In genomic region chr16:50879873-50880695, GRCh38 we compare ENCODE assay signal across 12 cellular contexts.
DNase-seq lines count a peak whose midpoint lies in the region; ATAC-seq and TF ChIP-seq lines count a peak whose summit lies in the region.
"Had no signal": no experiment of that assay in that cellular context is flagged by ENCODE, and none has a peak within 500 bp of the region (broad histone marks: within the 10 kb centered on the region; RNA-seq: fewer than 3 reads in every experiment).

No MANE protein-coding gene starts in this region.

- H3K27ac ChIP-seq in GM23248 (no peak overlapping the region), ectodermal cell (ENCODE audit: insufficient read depth, low read depth, low read length, poor library complexity, severe bottlenecking) (no peak overlapping the region)
- H3K27ac ChIP-seq: esophagus squamous epithelium had no signal

- no peaks in the 10 kb centered on the region for H3K36me3 ChIP-seq in GM23248 (ENCODE audit: low read depth)
- no peaks in the 10 kb centered on the region for H3K36me3 ChIP-seq in ectodermal cell (ENCODE audit: control insufficient read depth, insufficient read depth, low read length)
- H3K36me3 ChIP-seq: esophagus squamous epithelium had no signal

- no peaks in the 10 kb centered on the region for H3K79me2 ChIP-seq in GM23248 (ENCODE audit: insufficient read depth)

- H3K4me3 Mint-ChIP-seq in nephron progenitor cell: peak overlapping the region; percentile 61
- H3K4me3 Mint-ChIP-seq: T-cell had no signal

- DNase-seq in GM23248: peak; percentile 2
- peak; percentile 46 for DNase-seq in NCI-H2107 treated with DMSO at 0.1 percent for 48 hours (lab: John Stamatoyannopoulos, UW; ENCODE audit: unreplicated experiment)
- peak; percentile 58 for DNase-seq in nephron progenitor cell
- DNase-seq in amniotic stem cell (lab: John Stamatoyannopoulos, UW): no peak
- DNase-seq in GM19238 (ENCODE audit: insufficient read length, low spot score): no peak
- no peak for DNase-seq in T1000 (lab: John Stamatoyannopoulos, UW)
- DNase-seq: esophagus squamous epithelium, NCI-H1105, small intestine, T-cell had no signal

- 0 out of 2 replicates have a peak, but pooled peaks cover 2% of the 10 kb centered on the region for H3K27me3 ChIP-seq in GM23248 (replicated peaks; ENCODE audit: insufficient read depth)
- H3K27me3 ChIP-seq in ectodermal cell (ENCODE audit: control insufficient read depth, insufficient read depth, low read length, poor library complexity, severe bottlenecking): peaks cover 11% of the 10 kb centered on the region

- H3K9me3 ChIP-seq in GM23248 (ENCODE audit: low read depth) (no peaks in the 10 kb centered on the region), ectodermal cell (ENCODE audit: control insufficient read depth, low read length) (no peaks in the 10 kb centered on the region)

- H3K9me2 ChIP-seq in GM23248 (ENCODE audit: insufficient read depth): no peaks in the 10 kb centered on the region

- no peak overlapping the region for H3K27ac Mint-ChIP-seq in nephron progenitor cell

- H3K4me1 Mint-ChIP-seq in nephron progenitor cell: peaks cover 25% of the 10 kb centered on the region
- H3K4me1 Mint-ChIP-seq: T-cell had no signal

- 13 to 17% methylated on average over 22 to 24 of the region's 24 CpGs for WGBS in GM23248 (ENCODE audit: low coverage in 1 of 2, low lambda C conversion rate in 2 of 2, missing lambda C conversion rate in 2 of 2), 2 experiments
- WGBS in ectodermal cell, 2 experiments: 10 to 11% methylated on average over 24 of the region's 24 CpGs

- H3K4me3 ChIP-seq in GM23248 (no peak overlapping the region), ectodermal cell (ENCODE audit: insufficient read depth, low read depth, low read length) (peak overlapping the region; percentile 4)
- H3K4me3 ChIP-seq: esophagus squamous epithelium had no signal

- H3K9ac ChIP-seq in GM23248: no peak overlapping the region

- H2AFZ ChIP-seq in GM23248: no peak overlapping the region

- H3K36me3 Mint-ChIP-seq in nephron progenitor cell (ENCODE audit: low read depth): no peaks in the 10 kb centered on the region
- H3K36me3 Mint-ChIP-seq: T-cell had no signal

- H4K20me1 ChIP-seq in GM23248 (ENCODE audit: insufficient read depth): no peaks in the 10 kb centered on the region

- in situ Hi-C loops in GM23248 (cut with MboI): no loop called here

- peaks cover 13% of the 10 kb centered on the region for H3K9me3 Mint-ChIP-seq in nephron progenitor cell
- H3K9me3 Mint-ChIP-seq: T-cell had no signal

- no peaks in the 10 kb centered on the region for H3F3A ChIP-seq in GM23248 (ENCODE audit: insufficient read depth)

- no peak for ATAC-seq in GM18867 (IDR thresholded peaks at IDR 0.05; ENCODE audit: unreplicated experiment)
- ATAC-seq: T-cell had no signal

- peaks cover 16% of the 10 kb centered on the region for H3K27me3 Mint-ChIP-seq in nephron progenitor cell (ENCODE audit: low read depth, poor library complexity)

- H3K4me1 ChIP-seq in GM23248 (ENCODE audit: insufficient read depth) (no peaks in the 10 kb centered on the region), ectodermal cell (ENCODE audit: control insufficient read depth, insufficient read depth, low read length) (peaks cover 18% of the 10 kb centered on the region)

- no peak overlapping the region for H3K4me2 ChIP-seq in GM23248 (ENCODE audit: unreplicated experiment)

- TF ChIP-seq CTCF in nephron progenitor cell (IDR thresholded peaks at IDR 0.05): no peak

Comparison
In these comparisons a context has a peak if more than half of its experiments do, and no peak if none do; other contexts are left out.
1. DNase-seq: peak in GM23248 (single experiment), NCI-H2107 treated with DMSO at 0.1 percent for 48 hours (single experiment) and nephron progenitor cell (single experiment); none in amniotic stem cell (single experiment), GM19238 (single experiment) and T1000 (single experiment).